ENCODE assay signal across 17 cellular contexts in the genomic region with DNA sequence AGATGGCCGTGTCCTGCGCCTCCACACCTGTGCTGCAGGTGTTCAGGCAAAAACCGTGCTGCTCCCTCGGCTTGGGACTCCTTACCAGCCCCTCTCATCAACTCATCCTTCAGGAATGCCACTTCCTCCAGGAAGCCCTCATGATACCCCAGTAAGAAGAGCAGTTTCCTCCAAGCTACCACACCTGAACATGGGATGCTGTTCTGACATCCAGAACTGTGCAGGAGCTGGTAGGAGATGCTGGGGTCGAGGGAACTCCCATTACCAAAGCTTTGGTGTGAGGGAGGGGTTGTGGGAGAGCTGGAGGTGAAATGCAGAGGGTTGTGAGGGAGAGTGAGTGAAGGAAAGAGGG. TPM values are rescaled to one million over a fixed set of nuclear protein-coding genes. Genes with fewer than 3 reads are reported as not detected.
DNase-seq lines count a peak whose midpoint lies in the region; ATAC-seq and TF ChIP-seq lines count a peak whose summit lies in the region.
"Had no signal": no experiment of that assay in that cellular context is flagged by ENCODE, and none has a peak within 500 bp of the region (broad histone marks: within the 10 kb centered on the region; RNA-seq: fewer than 3 reads in every experiment).

No MANE protein-coding gene starts in this region.

- TF ChIP-seq POLR2A in stomach (IDR thresholded peaks at IDR 0.05) = no peak

- H3K4me1 Mint-ChIP-seq in activated CD4-positive, alpha-beta T cell treated with anti-CD3 and anti-CD28 coated beads, Interleukin-2, amount 10 ng/mL, durations not matched to agents 24 days and 14 days = peaks cover 18% of the 10 kb centered on the region
- peaks cover 13% of the 10 kb centered on the region for H3K4me1 Mint-ChIP-seq in GM23338
- peaks cover 23% of the 10 kb centered on the region for H3K4me1 Mint-ChIP-seq in activated naive CD8-positive, alpha-beta T cell treated with anti-CD3 and anti-CD28 coated beads, Interleukin-2, amount 50 U/mL, for 24 hours
- peaks cover 24 to 25% of the 10 kb centered on the region in 2 donors for H3K4me1 Mint-ChIP-seq in natural killer cell treated with Interleukin-12 subunit alpha and Interleukin-12 subunit beta and Interleukin-15 and Interleukin-18, amount 100 ng/mL, for 72 hours (ENCODE audit: low read depth in 2 of 2)

- DNase-seq in activated CD4-positive, alpha-beta T cell treated with anti-CD3 and anti-CD28 coated beads, Interleukin-2, amount 10 ng/mL, durations not matched to agents 24 days and 14 days = no peak
- no peak for DNase-seq in activated CD4-positive, alpha-beta T cell treated with anti-CD3 and anti-CD28 coated beads, Interleukin-2, amount 50 U/mL, for 1 hour
- DNase-seq in GM23338 (ENCODE audit: low spot score) = no peak
- DNase-seq in activated naive CD8-positive, alpha-beta T cell treated with anti-CD3 and anti-CD28 coated beads, Interleukin-2, amount 50 U/mL, for 24 hours = no peak
- DNase-seq in natural killer cell treated with Interleukin-12 subunit alpha and Interleukin-12 subunit beta and Interleukin-15 and Interleukin-18, amount 100 ng/mL, for 72 hours (ENCODE audit: low spot score) = no peak
- no peak for DNase-seq in stomach
- DNase-seq in CD1c-positive myeloid dendritic cell (ENCODE audit: extremely low spot score) = no peak
- no peak for DNase-seq in inferior parietal cortex (ENCODE audit: extremely low spot score)
- DNase-seq: activated gamma-delta T cell treated with Interleukin-2 at 50 U/mL for 16 hours, colonic mucosa, DND-41, Karpas-422 had no signal

- H3K4me1 ChIP-seq in GM23338 (ENCODE audit: insufficient read depth) (peaks cover 10% of the 10 kb centered on the region), stomach (peaks cover 13 to 62% (median 21%) of the 10 kb centered on the region in 4 donors)
- H3K4me1 ChIP-seq: colonic mucosa had no signal

- no peaks in the 10 kb centered on the region for H3F3A ChIP-seq in GM23338 (replicated peaks; ENCODE audit: low read depth)

- H3K27me3 Mint-ChIP-seq in activated CD4-positive, alpha-beta T cell treated with anti-CD3 and anti-CD28 coated beads, Interleukin-2, amount 10 ng/mL, durations not matched to agents 24 days and 14 days = no peaks in the 10 kb centered on the region
- H3K27me3 Mint-ChIP-seq in GM23338 (ENCODE audit: insufficient read depth, low read depth, poor library complexity) = peaks cover 6% of the 10 kb centered on the region
- H3K27me3 Mint-ChIP-seq in activated naive CD8-positive, alpha-beta T cell treated with anti-CD3 and anti-CD28 coated beads, Interleukin-2, amount 50 U/mL, for 24 hours = no peaks in the 10 kb centered on the region
- H3K27me3 Mint-ChIP-seq in natural killer cell treated with Interleukin-12 subunit alpha and Interleukin-12 subunit beta and Interleukin-15 and Interleukin-18, amount 100 ng/mL, for 72 hours = no peaks in the 10 kb centered on the region

- ATAC-seq in GM23338 = no peak
- no peak for ATAC-seq in activated naive CD8-positive, alpha-beta T cell treated with anti-CD3 and anti-CD28 coated beads, Interleukin-2, amount 50 U/mL, for 24 hours
- no peak for ATAC-seq in natural killer cell treated with Interleukin-12 subunit alpha and Interleukin-12 subunit beta and Interleukin-15 and Interleukin-18, amount 100 ng/mL, for 72 hours
- ATAC-seq: gastrocnemius medialis had no signal

- no peaks in the 10 kb centered on the region for H3K9me3 Mint-ChIP-seq in activated CD4-positive, alpha-beta T cell treated with anti-CD3 and anti-CD28 coated beads, Interleukin-2, amount 10 ng/mL, durations not matched to agents 24 days and 14 days
- H3K9me3 Mint-ChIP-seq in GM23338 = no peaks in the 10 kb centered on the region
- no peaks in the 10 kb centered on the region for H3K9me3 Mint-ChIP-seq in activated naive CD8-positive, alpha-beta T cell treated with anti-CD3 and anti-CD28 coated beads, Interleukin-2, amount 50 U/mL, for 24 hours
- H3K9me3 Mint-ChIP-seq in natural killer cell treated with Interleukin-12 subunit alpha and Interleukin-12 subunit beta and Interleukin-15 and Interleukin-18, amount 100 ng/mL, for 72 hours = no peaks in the 10 kb centered on the region
- H3K9me3 Mint-ChIP-seq: nephron had no signal

- no peak overlapping the region for H2AFZ ChIP-seq in GM23338

- peak overlapping the region; percentile 80 for H3K27ac Mint-ChIP-seq in activated CD4-positive, alpha-beta T cell treated with anti-CD3 and anti-CD28 coated beads, Interleukin-2, amount 10 ng/mL, durations not matched to agents 24 days and 14 days
- peak overlapping the region; percentile 77 for H3K27ac Mint-ChIP-seq in GM23338
- peak overlapping the region; percentile 49 for H3K27ac Mint-ChIP-seq in activated naive CD8-positive, alpha-beta T cell treated with anti-CD3 and anti-CD28 coated beads, Interleukin-2, amount 50 U/mL, for 24 hours
- H3K27ac Mint-ChIP-seq in natural killer cell treated with Interleukin-12 subunit alpha and Interleukin-12 subunit beta and Interleukin-15 and Interleukin-18, amount 100 ng/mL, for 72 hours = peak overlapping the region; percentile 51 to 82
- H3K27ac Mint-ChIP-seq: nephron had no signal

- TF ChIP-seq EP300 in stomach (IDR thresholded peaks at IDR 0.05) = no peak

- H3K4me2 ChIP-seq in GM23338 = no peak overlapping the region

- no peaks in the 10 kb centered on the region for H3K36me3 ChIP-seq in GM23338 (ENCODE audit: insufficient read depth)
- peaks cover 27 to 50% (median 46%) of the 10 kb centered on the region in 4 donors for H3K36me3 ChIP-seq in stomach
- H3K36me3 ChIP-seq: colonic mucosa had no signal

- H3K4me3 ChIP-seq in GM23338 (no peak overlapping the region), stomach (no peak overlapping the region)
- H3K4me3 ChIP-seq: colonic mucosa, gastrocnemius medialis, lung had no signal

- WGBS in stomach, 5 donors = 70 to 83% (median 74%) methylated on average over 4 to 5 of the region's 5 CpGs

- no peaks in the 10 kb centered on the region for H4K20me1 ChIP-seq in GM23338 (replicated peaks; ENCODE audit: insufficient read depth)

- peaks cover 15% of the 10 kb centered on the region for H3K36me3 Mint-ChIP-seq in activated CD4-positive, alpha-beta T cell treated with anti-CD3 and anti-CD28 coated beads, Interleukin-2, amount 10 ng/mL, durations not matched to agents 24 days and 14 days (ENCODE audit: low read depth)
- no peaks in the 10 kb centered on the region; the same call in 2 of the 3 replicates for H3K36me3 Mint-ChIP-seq in GM23338 (ENCODE audit: low read depth)
- H3K36me3 Mint-ChIP-seq in activated naive CD8-positive, alpha-beta T cell treated with anti-CD3 and anti-CD28 coated beads, Interleukin-2, amount 50 U/mL, for 24 hours (ENCODE audit: low read depth) = peaks cover 7% of the 10 kb centered on the region
- peaks cover 4% of the 10 kb centered on the region for H3K36me3 Mint-ChIP-seq in natural killer cell treated with Interleukin-12 subunit alpha and Interleukin-12 subunit beta and Interleukin-15 and Interleukin-18, amount 100 ng/mL, for 72 hours

- no peak overlapping the region for H3K4me3 Mint-ChIP-seq in activated CD4-positive, alpha-beta T cell treated with anti-CD3 and anti-CD28 coated beads, Interleukin-2, amount 10 ng/mL, durations not matched to agents 24 days and 14 days
- H3K4me3 Mint-ChIP-seq in GM23338 = no peak overlapping the region; the same call in 2 of the 3 replicates
- H3K4me3 Mint-ChIP-seq in activated naive CD8-positive, alpha-beta T cell treated with anti-CD3 and anti-CD28 coated beads, Interleukin-2, amount 50 U/mL, for 24 hours = no peak overlapping the region
- no peak overlapping the region for H3K4me3 Mint-ChIP-seq in natural killer cell treated with Interleukin-12 subunit alpha and Interleukin-12 subunit beta and Interleukin-15 and Interleukin-18, amount 100 ng/mL, for 72 hours
- H3K4me3 Mint-ChIP-seq: nephron had no signal

- no peaks in the 10 kb centered on the region for H3K9me2 ChIP-seq in GM23338 (ENCODE audit: insufficient read depth)

- no peaks in the 10 kb centered on the region for H3K9me3 ChIP-seq in stomach
- H3K9me3 ChIP-seq: colonic mucosa, gastrocnemius medialis had no signal

- H3K27me3 ChIP-seq in GM23338 (ENCODE audit: insufficient read depth) (no peaks in the 10 kb centered on the region), stomach (no peaks in the 10 kb centered on the region)
- H3K27me3 ChIP-seq: colonic mucosa, gastrocnemius medialis had no signal

- TF ChIP-seq CTCF in GM23338 (conservative IDR thresholded peaks at IDR 0.05; ENCODE audit: low read depth in 2 of 2) (no peak), stomach (IDR thresholded peaks at IDR 0.05) (no peak)

- intact Hi-C loops in activated CD4-positive, alpha-beta T cell treated with anti-CD3 and anti-CD28 coated beads, Interleukin-2, amount 10 ng/mL, durations not matched to agents 24 days and 14 days (cut with micrococcal nuclease) = no loop called here
- intact Hi-C loops in stomach (cut with DNase I; ENCODE audit: low total_unique reads) = no loop called here

- H3K27ac ChIP-seq in GM23338 (ENCODE audit: low read depth) (no peak overlapping the region), stomach (peak overlapping the region in 2 of 5 donors; percentile 58 to 82)
- H3K27ac ChIP-seq: C4-2B, colonic mucosa, gastrocnemius medialis had no signal

- H3K79me2 ChIP-seq in GM23338 (replicated peaks; ENCODE audit: insufficient read depth) = no peaks in the 10 kb centered on the region

RNA-seq across cellular contexts. Expression of a gene that starts 18.9 kb away (rescaled TPM):
- 44.0 TPM in 2 replicates for total RNA-seq in activated CD4-positive, alpha-beta T cell treated with anti-CD3 and anti-CD28 coated beads, Interleukin-2, amount 10 ng/mL, durations not matched to agents 24 days and 14 days
- 24.7 and 36.8 TPM in 2 replicates for total RNA-seq in GM23338 (2014; rRNA removed; shearing (Covaris generic))
- polyA plus RNA-seq in GM23338 (2016; fragmentation: Nextera tagmentation; extraction: Ambion mirVana) (48.3 and 48.9 TPM in 2 replicates), stomach (10 to 100 TPM; 32.9 to 46.6 (median 44.5) TPM)
- total RNA-seq in natural killer cell treated with Interleukin-12 subunit alpha and Interleukin-12 subunit beta and Interleukin-15 and Interleukin-18, amount 100 ng/mL, for 72 hours = 10 to 100 TPM; 21.7 to 23.4 TPM
- total RNA-seq in stomach = 10 to 100 TPM; 14.3 to 95.1 (median 58.0) TPM

RNA-seq across cellular contexts. Expression of a gene that starts 19.1 kb away (rescaled TPM):
- total RNA-seq in activated CD4-positive, alpha-beta T cell treated with anti-CD3 and anti-CD28 coated beads, Interleukin-2, amount 10 ng/mL, durations not matched to agents 24 days and 14 days = 103 and 110 TPM in 2 replicates
- 31.2 and 39.7 TPM in 2 replicates for total RNA-seq in GM23338 (2014; rRNA removed; shearing (Covaris generic))
- polyA plus RNA-seq in GM23338 (2016; fragmentation: Nextera tagmentation; extraction: Ambion mirVana) (33.3 and 36.3 TPM in 2 replicates), stomach (10 to 100 TPM; 34.2 to 63.3 (median 35.0) TPM)
- 10 to 100 TPM; 20.1 to 21.9 TPM for total RNA-seq in natural killer cell treated with Interleukin-12 subunit alpha and Interleukin-12 subunit beta and Interleukin-15 and Interleukin-18, amount 100 ng/mL, for 72 hours
- total RNA-seq in stomach = 100 to 1,000 TPM in 2 of 5 donors, 10 to 100 TPM in 2, 1 to 10 TPM in 1; 9.3 to 153 (median 30.0) TPM

RNA-seq across cellular contexts. Expression of a gene that starts 56.5 kb away (rescaled TPM):
- total RNA-seq in activated CD4-positive, alpha-beta T cell treated with anti-CD3 and anti-CD28 coated beads, Interleukin-2, amount 10 ng/mL, durations not matched to agents 24 days and 14 days = 38.3 and 40.9 TPM in 2 replicates
- total RNA-seq in GM23338 (2014; rRNA removed; shearing (Covaris generic)) = 13.5 and 20.1 TPM in 2 replicates
- polyA plus RNA-seq in GM23338 (2016; fragmentation: Nextera tagmentation; extraction: Ambion mirVana) = 6.9 and 8.3 TPM in 2 replicates
- 1 to 10 TPM in 1 of 2 donors, under 1 TPM in 1; 0.67 to 3.3 TPM for total RNA-seq in natural killer cell treated with Interleukin-12 subunit alpha and Interleukin-12 subunit beta and Interleukin-15 and Interleukin-18, amount 100 ng/mL, for 72 hours
- total RNA-seq in stomach = 1 to 10 TPM in 3 of 5 donors, not detected in 2; 1.7 to 4.5 (median 2.4) TPM
- 1 to 10 TPM; 2.0 to 3.4 (median 2.9) TPM for polyA plus RNA-seq in stomach
- total RNA-seq: A172 had no signal
